In the genomic region with DNA sequence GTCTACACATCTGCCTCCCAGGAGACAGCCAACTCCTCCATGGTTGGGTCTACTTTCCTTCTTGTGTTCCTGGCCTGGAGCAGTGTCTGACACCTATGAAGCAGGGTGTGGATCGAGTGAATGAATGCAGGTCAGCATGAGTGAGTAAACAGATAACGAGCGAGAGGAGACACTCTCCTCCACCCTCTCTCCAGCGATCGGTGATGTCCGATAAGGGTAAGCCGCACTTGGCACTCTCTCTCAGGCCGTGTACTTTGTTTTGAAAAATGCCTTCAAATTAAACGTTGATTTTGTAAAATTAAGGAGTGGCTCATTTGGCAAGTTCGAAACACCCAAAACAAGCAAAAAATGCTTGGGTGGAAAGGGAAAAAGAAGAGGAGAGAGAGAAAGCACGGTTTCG, we compare ENCODE assay signal across 19 cellular contexts. TPM values are rescaled to one million over a fixed set of nuclear protein-coding genes. Genes with fewer than 3 reads are reported as not detected.
"Had no signal": no experiment of that assay in that cellular context is flagged by ENCODE, and none has a peak within 500 bp of the region (broad histone marks: within the 10 kb centered on the region; RNA-seq: fewer than 3 reads in every experiment).

No MANE protein-coding gene starts in this region.

- H3K27ac ChIP-seq: brain microvascular endothelial cell, gastrocnemius medialis, ovary, thoracic aorta had no signal

- ATAC-seq: gastrocnemius medialis, heart left ventricle, sciatic nerve had no signal

- H3K4me3 Mint-ChIP-seq: activated B cell treated with CpG ODN at 0.5 μM for 24 hours; activated naive CD4-positive, alpha-beta T cell treated with anti-CD3 and anti-CD28 coated beads, Interleukin-2, amount 50 U/mL, for 24 hours; activated T-cell treated with anti-CD3 and anti-CD28 coated beads, Interleukin-2, amount 50 U/mL, for 24 hours; mesothelial cell of epicardium had no signal

- H3K4me1 ChIP-seq: gastrocnemius medialis had no signal

- H3K9me3 ChIP-seq: gastrocnemius medialis, heart left ventricle, ovary, spleen, thoracic aorta had no signal

- H3K27me3 Mint-ChIP-seq: activated naive CD4-positive, alpha-beta T cell treated with anti-CD3 and anti-CD28 coated beads, Interleukin-2, amount 50 U/mL, for 24 hours; activated T-cell treated with anti-CD3 and anti-CD28 coated beads, Interleukin-2, amount 50 U/mL, for 24 hours had no signal

- DNase-seq: activated B cell treated with CpG ODN at 0.5 μM for 24 hours; activated CD4-positive, alpha-beta T cell treated with anti-CD3 and anti-CD28 coated beads, Interleukin-2, amount 50 U/mL, for 1 hour; activated effector memory CD4-positive, alpha-beta T cell treated with Interleukin-2 at 50 U/mL for 16 hours; activated T-cell treated with anti-CD3 and anti-CD28 coated beads, Interleukin-2, amount 50 U/mL, for 24 hours; brain microvascular endothelial cell; dermis blood vessel endothelial cell; gastrocnemius medialis; heart left ventricle; ovary; spleen had no signal

- H3K4me3 ChIP-seq: gastrocnemius medialis, heart left ventricle, ovary, spleen, thoracic aorta had no signal

- H3K4me1 Mint-ChIP-seq: activated B cell treated with CpG ODN at 0.5 μM for 24 hours had no signal

- H3K27me3 ChIP-seq: ovary had no signal

- H3K36me3 Mint-ChIP-seq: activated naive CD4-positive, alpha-beta T cell treated with anti-CD3 and anti-CD28 coated beads, Interleukin-2, amount 50 U/mL, for 24 hours; mesothelial cell of epicardium had no signal

- H3K27ac Mint-ChIP-seq: activated B cell treated with CpG ODN at 0.5 μM for 24 hours; activated naive CD4-positive, alpha-beta T cell treated with anti-CD3 and anti-CD28 coated beads, Interleukin-2, amount 50 U/mL, for 24 hours; mesothelial cell of epicardium had no signal

- H3K9me3 Mint-ChIP-seq: activated B cell treated with CpG ODN at 0.5 μM for 24 hours; activated naive CD4-positive, alpha-beta T cell treated with anti-CD3 and anti-CD28 coated beads, Interleukin-2, amount 50 U/mL, for 24 hours; activated T-cell treated with anti-CD3 and anti-CD28 coated beads, Interleukin-2, amount 50 U/mL, for 24 hours; mesothelial cell of epicardium had no signal

- H3K36me3 ChIP-seq: brain microvascular endothelial cell, gastrocnemius medialis, heart left ventricle, ovary, spleen, thoracic aorta had no signal

RNA-seq across cellular contexts. Expression of gene DMRTB1, which starts 43.8 kb away (rescaled TPM):
- total RNA-seq: activated B cell treated with CpG ODN at 0.5 μM for 24 hours, cerebellum, dermis blood vessel endothelial cell, epithelial cell of proximal tubule, gastrocnemius medialis, heart left ventricle, lower leg skin, mesothelial cell of epicardium, ovary, pulmonary artery endothelial cell, sciatic nerve, spleen, thoracic aorta, ureter had no signal
- polyA plus RNA-seq: heart left ventricle, spleen had no signal
